ENCODE assay signal across 1 cellular context in genomic region chr1:162003825-162004205, GRCh38.
TF ChIP-seq lines count a peak whose summit lies in the region.

No MANE protein-coding gene starts in this region.

TF ChIP-seq in WTC11, 78 proteins besides CTCF, POLR2A, EP300 and RAD21 (continued from another document):
- TF ChIP-seq, protein P1, sequence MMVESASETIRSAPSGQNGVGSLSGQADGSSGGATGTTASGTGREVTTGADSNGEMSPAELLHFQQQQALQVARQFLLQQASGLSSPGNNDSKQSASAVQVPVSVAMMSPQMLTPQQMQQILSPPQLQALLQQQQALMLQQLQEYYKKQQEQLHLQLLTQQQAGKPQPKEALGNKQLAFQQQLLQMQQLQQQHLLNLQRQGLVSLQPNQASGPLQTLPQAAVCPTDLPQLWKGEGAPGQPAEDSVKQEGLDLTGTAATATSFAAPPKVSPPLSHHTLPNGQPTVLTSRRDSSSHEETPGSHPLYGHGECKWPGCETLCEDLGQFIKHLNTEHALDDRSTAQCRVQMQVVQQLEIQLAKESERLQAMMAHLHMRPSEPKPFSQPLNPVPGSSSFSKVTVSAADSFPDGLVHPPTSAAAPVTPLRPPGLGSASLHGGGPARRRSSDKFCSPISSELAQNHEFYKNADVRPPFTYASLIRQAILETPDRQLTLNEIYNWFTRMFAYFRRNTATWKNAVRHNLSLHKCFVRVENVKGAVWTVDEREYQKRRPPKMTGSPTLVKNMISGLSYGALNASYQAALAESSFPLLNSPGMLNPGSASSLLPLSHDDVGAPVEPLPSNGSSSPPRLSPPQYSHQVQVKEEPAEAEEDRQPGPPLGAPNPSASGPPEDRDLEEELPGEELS (CRISPR knock-in tag; IDR thresholded peaks at IDR 0.05), result no peak
- TF ChIP-seq TEAD4 (CRISPR knock-in tag; IDR thresholded peaks at IDR 0.05) (no peak), STAT6 (CRISPR knock-in tag; conservative IDR thresholded peaks at IDR 0.05; ENCODE audit: low read depth) (no peak), CREM (CRISPR knock-in tag; IDR thresholded peaks at IDR 0.05) (no peak), ZNF423 (CRISPR knock-in tag; IDR thresholded peaks at IDR 0.05) (no peak), IRF1 (CRISPR knock-in tag; IDR thresholded peaks at IDR 0.05) (no peak), NFATC4 (CRISPR knock-in tag; IDR thresholded peaks at IDR 0.05) (no peak), ESRRA (CRISPR knock-in tag; IDR thresholded peaks at IDR 0.05; ENCODE audit: borderline replicate concordance) (no peak)
- TF ChIP-seq, protein P2, sequence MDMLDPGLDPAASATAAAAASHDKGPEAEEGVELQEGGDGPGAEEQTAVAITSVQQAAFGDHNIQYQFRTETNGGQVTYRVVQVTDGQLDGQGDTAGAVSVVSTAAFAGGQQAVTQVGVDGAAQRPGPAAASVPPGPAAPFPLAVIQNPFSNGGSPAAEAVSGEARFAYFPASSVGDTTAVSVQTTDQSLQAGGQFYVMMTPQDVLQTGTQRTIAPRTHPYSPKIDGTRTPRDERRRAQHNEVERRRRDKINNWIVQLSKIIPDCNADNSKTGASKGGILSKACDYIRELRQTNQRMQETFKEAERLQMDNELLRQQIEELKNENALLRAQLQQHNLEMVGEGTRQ (CRISPR knock-in tag; IDR thresholded peaks at IDR 0.05), result no peak
